Comparison of ENCODE assay signal across 11 cellular contexts in genomic region chr6:106637718-106638341, GRCh38.
DNase-seq lines count a peak whose midpoint lies in the region; ATAC-seq and TF ChIP-seq lines count a peak whose summit lies in the region.
"Had no signal": no experiment of that assay in that cellular context is flagged by ENCODE, and none has a peak within 500 bp of the region (broad histone marks: within the 10 kb centered on the region; RNA-seq: fewer than 3 reads in every experiment).

No MANE protein-coding gene starts in this region.

- peak overlapping the region; percentile 33 for H3K4me3 ChIP-seq in GM12875 (ENCODE audit: low read depth, low read length)
- H3K4me3 ChIP-seq in SU-DHL-6 (ENCODE audit: insufficient read depth, low read length, poor library complexity, severe bottlenecking): peak overlapping the region; percentile 47
- H3K4me3 ChIP-seq: dorsolateral prefrontal cortex, right atrium auricular region had no signal

- TF ChIP-seq CTCF in GM12875 (IDR thresholded peaks at IDR 0.05; ENCODE audit: borderline replicate concordance, insufficient read depth, low read depth, low read length) (no peak), SU-DHL-6 (IDR thresholded peaks at IDR 0.05; ENCODE audit: insufficient read depth, low read length, poor library complexity, severe bottlenecking) (no peak)

- no peaks in the 10 kb centered on the region for H3K9me2 ChIP-seq in SU-DHL-6 (replicated peaks; ENCODE audit: insufficient read depth, low read length)

- H2AFZ ChIP-seq in SU-DHL-6 (ENCODE audit: low read depth, low read length, severe bottlenecking): no peak overlapping the region

- no peaks in the 10 kb centered on the region for H3K27me3 ChIP-seq in SU-DHL-6 (ENCODE audit: low read length)
- H3K27me3 ChIP-seq: dorsolateral prefrontal cortex, right atrium auricular region had no signal

- DNase-seq in NCI-H1694 (lab: John Stamatoyannopoulos, UW) (no peak), RKO (ENCODE audit: low spot score) (no peak), inferior parietal cortex (ENCODE audit: extremely low spot score) (no peak)
- no peak for DNase-seq in NK-92 treated with Interleukin-12 subunit alpha and Interleukin-12 subunit beta, amount 100 ng/mL, for 24 hours (lab: John Stamatoyannopoulos, UW)
- DNase-seq: dorsolateral prefrontal cortex; stimulated activated naive CD8-positive, alpha-beta T cell treated with anti-CD3 and anti-CD28 coated beads, Interleukin-15, amount 100 ng/mL, for 72 hours had no signal

- H3F3A ChIP-seq in SU-DHL-6 (ENCODE audit: insufficient read depth): peaks cover 62% of the 10 kb centered on the region

- peaks cover 78% of the 10 kb centered on the region for H3K79me2 ChIP-seq in SU-DHL-6 (ENCODE audit: insufficient read depth, low read length)

- H3K9me3 ChIP-seq in SU-DHL-6 (ENCODE audit: insufficient read depth, low read length): no peaks in the 10 kb centered on the region
- H3K9me3 ChIP-seq: right atrium auricular region had no signal

- H3K4me2 ChIP-seq in SU-DHL-6 (ENCODE audit: low read depth, low read length, poor library complexity, severe bottlenecking): peak overlapping the region; percentile 84

- ATAC-seq in GM19463 (IDR thresholded peaks at IDR 0.05; ENCODE audit: unreplicated experiment) (peak; percentile 68), HG03095 (IDR thresholded peaks at IDR 0.05; ENCODE audit: unreplicated experiment) (peak; percentile 77)
- ATAC-seq: stimulated activated naive CD8-positive, alpha-beta T cell treated with anti-CD3 and anti-CD28 coated beads, Interleukin-15, amount 100 ng/mL, for 72 hours had no signal

- H3K36me3 ChIP-seq in SU-DHL-6 (ENCODE audit: low read length): peaks cover 7% of the 10 kb centered on the region; the same call in 1 of the 2 replicates

- peak overlapping the region; percentile 58 for H3K9ac ChIP-seq in SU-DHL-6 (ENCODE audit: low read length)

- no peaks in the 10 kb centered on the region for H4K20me1 ChIP-seq in SU-DHL-6 (ENCODE audit: low read depth, low read length)

- H3K27ac ChIP-seq in SU-DHL-6 (ENCODE audit: low read depth, low read length): peak overlapping the region; percentile 96
- H3K27ac ChIP-seq: dorsolateral prefrontal cortex, right atrium auricular region had no signal
